In genomic region chr17:77155125-77155524, GRCh38 we compare ENCODE assay signal across 1 cellular context.
TF ChIP-seq lines count a peak whose summit lies in the region.

No MANE protein-coding gene starts in this region.

TF ChIP-seq in HEK293, 187 proteins besides CTCF, POLR2A, EP300 and RAD21 (continued from another document):
- TF ChIP-seq PATZ1 (tag by site-specific recombination; IDR thresholded peaks at IDR 0.05) (no peak), ZNF530 (tag by site-specific recombination; IDR thresholded peaks at IDR 0.05; ENCODE audit: low read depth) (no peak), ZNF239 (tag by site-specific recombination; IDR thresholded peaks at IDR 0.05) (no peak), ZFHX2 (tag by site-specific recombination; conservative IDR thresholded peaks at IDR 0.05) (peak; percentile 99), KLF9 (tag by site-specific recombination; IDR thresholded peaks at IDR 0.05; ENCODE audit: low read depth) (0 out of 2 replicates have a peak, but pooled peaks have one; percentile 18), SETDB1 (IDR thresholded peaks at IDR 0.05; ENCODE audit: insufficient read length, low read length) (no peak), ZNF571 (tag by site-specific recombination; IDR thresholded peaks at IDR 0.05) (no peak), GLIS2 (tag by site-specific recombination; IDR thresholded peaks at IDR 0.05) (no peak), ZNF10 (tag by site-specific recombination; IDR thresholded peaks at IDR 0.05) (no peak), ZEB2 (tag by site-specific recombination; IDR thresholded peaks at IDR 0.05) (no peak), ZNF366 (tag by site-specific recombination; conservative IDR thresholded peaks at IDR 0.05) (no peak), KLF1 (tag by site-specific recombination; IDR thresholded peaks at IDR 0.05) (peak; percentile 86)
TF ChIP-seq in HEK293: peak in this region for 4.
